Comparison of ENCODE assay signal across 21 cellular contexts in the genomic region with DNA sequence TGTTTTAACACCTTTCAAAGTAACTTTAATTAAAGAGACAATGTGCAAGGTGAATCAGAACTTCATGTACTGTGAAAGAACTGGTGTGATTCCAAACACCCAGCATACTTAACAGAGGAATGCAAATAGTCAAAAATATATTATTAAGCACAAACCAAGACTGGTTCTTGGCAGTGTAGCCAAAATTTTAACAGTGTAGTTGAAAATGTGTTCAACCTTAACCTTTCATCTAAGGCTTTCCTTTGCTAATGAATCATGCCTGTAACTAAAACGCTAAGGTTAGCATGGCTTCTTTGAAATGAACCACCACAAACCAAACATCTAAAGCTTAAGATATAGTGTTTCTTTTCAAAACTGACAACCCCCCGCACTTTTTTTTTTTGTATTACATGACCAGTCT.
"Had no signal": no experiment of that assay in that cellular context is flagged by ENCODE, and none has a peak within 500 bp of the region (broad histone marks: within the 10 kb centered on the region; RNA-seq: fewer than 3 reads in every experiment).

No MANE protein-coding gene starts in this region.

- H3K9me3 Mint-ChIP-seq: natural killer cell treated with Interleukin-12 subunit alpha and Interleukin-12 subunit beta and Interleukin-15 and Interleukin-18, amount 100 ng/mL, for 72 hours; neural progenitor cell had no signal

- H3K36me3 Mint-ChIP-seq: natural killer cell treated with Interleukin-12 subunit alpha and Interleukin-12 subunit beta and Interleukin-15 and Interleukin-18, amount 100 ng/mL, for 72 hours had no signal

- H3K4me3 ChIP-seq: colonic mucosa, hepatocyte, lung, neural progenitor cell, right atrium auricular region had no signal

- H3K36me3 ChIP-seq: colonic mucosa, neural progenitor cell, right atrium auricular region had no signal

- H3K4me2 ChIP-seq: hepatocyte, neural progenitor cell had no signal

- H3K27me3 ChIP-seq: colonic mucosa, hepatocyte, neural progenitor cell, right atrium auricular region had no signal

- H3K27ac Mint-ChIP-seq: natural killer cell treated with Interleukin-12 subunit alpha and Interleukin-12 subunit beta and Interleukin-15 and Interleukin-18, amount 100 ng/mL, for 72 hours had no signal

- H3K4me3 Mint-ChIP-seq: natural killer cell treated with Interleukin-12 subunit alpha and Interleukin-12 subunit beta and Interleukin-15 and Interleukin-18, amount 100 ng/mL, for 72 hours; neural progenitor cell had no signal

- FAIRE-seq: endothelial cell of umbilical vein, small intestine had no signal

- H3K9me3 ChIP-seq: colonic mucosa, right atrium auricular region had no signal

- ATAC-seq: left colon; left ventricle myocardium superior; natural killer cell treated with Interleukin-12 subunit alpha and Interleukin-12 subunit beta and Interleukin-15 and Interleukin-18, amount 100 ng/mL, for 72 hours had no signal

- H3K4me1 ChIP-seq: colonic mucosa, right atrium auricular region had no signal

- H3K27ac ChIP-seq: colonic mucosa, hepatocyte, neural progenitor cell, right atrium auricular region had no signal

- DNase-seq: cerebellar nuclear complex; colonic mucosa; dermis blood vessel endothelial cell; erythroblast; head of caudate nucleus; left colon; left ventricle myocardium superior; mesenchymal stem cell; midbrain; nucleus accumbens; posterior cingulate gyrus; small intestine; stimulated activated CD4-positive, alpha-beta T cell treated with anti-CD3 and anti-CD28 coated beads, Interleukin-12 subunit alpha, Interleukin-12 subunit beta, amount 100 ng/mL, for 4 hours; stimulated activated naive CD4-positive, alpha-beta T cell; trophoblast cell had no signal
